8 cellular contexts compared by ENCODE assay signal in genomic region chr6:9540534-9541126, GRCh38.
DNase-seq lines count a peak whose midpoint lies in the region; ATAC-seq and TF ChIP-seq lines count a peak whose summit lies in the region.

No MANE protein-coding gene starts in this region.

- DNase-seq in CMK (ENCODE audit: low read depth) (peak; percentile 12), HuH-7 (ENCODE audit: low spot score) (peak; percentile 3), SK-N-DZ (ENCODE audit: low spot score) (peak; percentile 5), fibroblast of villous mesenchyme (ENCODE audit: low read depth) (peak; percentile 57), testis (no peak)
- no peak for DNase-seq in stimulated activated CD4-positive, alpha-beta T cell treated with anti-CD3 and anti-CD28 coated beads, Interleukin-4, amount 100 ng/mL, for 4 hours

- TF ChIP-seq POLR2A in testis (IDR thresholded peaks at IDR 0.05), result no peak

- peak; percentile 80 for ATAC-seq in GM18867 (IDR thresholded peaks at IDR 0.05; ENCODE audit: unreplicated experiment)
- no peak for ATAC-seq in HG03095 (IDR thresholded peaks at IDR 0.05; ENCODE audit: unreplicated experiment)

- no peaks in the 10 kb centered on the region for H3K36me3 ChIP-seq in testis (ENCODE audit: low read depth, missing control alignments)

- no peaks in the 10 kb centered on the region for H3K9me3 ChIP-seq in testis

- H3K27me3 ChIP-seq in testis, result no peaks in the 10 kb centered on the region

- H3K27ac ChIP-seq in testis, result no peak overlapping the region

- peak; percentile 67 for TF ChIP-seq CTCF in fibroblast of villous mesenchyme (IDR thresholded peaks at IDR 0.05; ENCODE audit: insufficient read depth, low read depth, low read length)
- peak in 2 of 3 experiments; percentile 15 to 55 for TF ChIP-seq CTCF in testis (IDR thresholded peaks at IDR 0.05)

- intact Hi-C loops in testis (cut with DNase I; ENCODE audit: low total_unique reads), result no loop called here

- WGBS in testis, 2 donors, result 47 to 52% methylated on average over 2 of the region's 2 CpGs

- H3K4me3 ChIP-seq in fibroblast of villous mesenchyme (ENCODE audit: low read depth, low read length) (no peak overlapping the region), testis (no peak overlapping the region)

- no peaks in the 10 kb centered on the region for H3K4me1 ChIP-seq in testis

Comparison
In these comparisons a context has a peak if more than half of its experiments do, and no peak if none do; other contexts are left out.
1. DNase-seq: peak in CMK (single experiment), HuH-7 (single experiment), SK-N-DZ (single experiment) and fibroblast of villous mesenchyme (single experiment); none in testis (single experiment) and stimulated activated CD4-positive, alpha-beta T cell treated with anti-CD3 and anti-CD28 coated beads, Interleukin-4, amount 100 ng/mL, for 4 hours (0 of 2).